ENCODE assay signal across 8 cellular contexts in the genomic region with DNA sequence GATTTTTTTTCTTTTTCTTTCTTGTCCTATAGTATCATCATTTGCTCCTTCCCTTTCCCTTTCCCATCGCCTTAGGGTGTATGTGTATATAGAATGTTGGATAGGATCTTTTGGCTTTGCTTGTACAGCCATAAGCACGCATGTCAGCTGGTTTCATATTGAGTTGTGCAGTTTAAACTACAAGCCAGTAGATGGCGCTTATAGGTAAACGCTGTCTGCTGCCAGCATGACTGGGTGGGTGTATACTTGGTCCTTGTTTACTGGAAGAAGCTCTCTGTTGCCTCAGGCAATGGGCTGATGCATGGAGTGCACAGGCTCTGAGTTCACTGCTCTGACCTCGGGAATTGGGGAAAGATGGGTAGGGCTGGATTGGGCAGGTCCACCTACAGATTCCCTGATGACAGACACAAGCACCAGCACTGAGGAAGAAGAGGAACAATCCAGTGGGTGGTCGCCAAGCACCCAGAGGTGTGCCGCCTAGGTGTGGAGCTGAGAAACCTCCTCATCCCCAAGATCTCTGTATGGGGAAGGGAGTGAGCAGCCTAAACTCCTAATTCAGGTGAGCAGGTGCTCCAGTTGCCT.
A peak's percentile ranks its signal among the peaks of the same experiment; 100 is the strongest.
DNase-seq lines count a peak whose midpoint lies in the region; ATAC-seq and TF ChIP-seq lines count a peak whose summit lies in the region.

No MANE protein-coding gene starts in this region.

- intact Hi-C loops in activated CD4-positive, alpha-beta T cell treated with anti-CD3 and anti-CD28 coated beads for 36 hours (cut with DNase I, micrococcal nuclease): no loop called here
- intact Hi-C loops in lower lobe of right lung (cut with DNase I): no loop called here

- H2AFZ ChIP-seq in Loucy (ENCODE audit: low read length): peak overlapping the region; percentile 43; the same call in 1 of the 2 replicates

- no peaks in the 10 kb centered on the region for H3K4me1 Mint-ChIP-seq in activated CD4-positive, alpha-beta T cell treated with anti-CD3 and anti-CD28 coated beads for 36 hours

- H3K79me2 ChIP-seq in Loucy (ENCODE audit: insufficient read depth, low read length): no peaks in the 10 kb centered on the region

- H3K4me3 ChIP-seq in Loucy (ENCODE audit: low read length, poor library complexity, severe bottlenecking) (no peak overlapping the region), WERI-Rb-1 (ENCODE audit: low read depth, low read length) (no peak overlapping the region), lower lobe of right lung (no peak overlapping the region)

- POLR2A ChIA-PET in activated CD4-positive, alpha-beta T cell treated with anti-CD3 and anti-CD28 coated beads for 36 hours (lab: Charles Lee): no interaction called here
- POLR2A ChIA-PET in HEK293T (lab: Yijun Ruan, JAX): no interaction called here

- TF ChIP-seq CTCF in Loucy (conservative IDR thresholded peaks at IDR 0.05; ENCODE audit: low read length) (peak; percentile 79), WERI-Rb-1 (IDR thresholded peaks at IDR 0.05; ENCODE audit: low read depth, low read length) (peak; percentile 82), lower lobe of right lung (IDR thresholded peaks at IDR 0.05) (peak; percentile 39)

- no peak overlapping the region for H3K4me3 Mint-ChIP-seq in activated CD4-positive, alpha-beta T cell treated with anti-CD3 and anti-CD28 coated beads for 36 hours

- H3K27ac Mint-ChIP-seq in activated CD4-positive, alpha-beta T cell treated with anti-CD3 and anti-CD28 coated beads for 36 hours: no peak overlapping the region

- peak; percentile 12 for DNase-seq in activated CD4-positive, alpha-beta T cell treated with anti-CD3 and anti-CD28 coated beads for 36 hours
- DNase-seq in activated CD4-positive, alpha-beta T cell treated with anti-CD3 and anti-CD28 coated beads, Interleukin-2, amount 50 U/mL, for 1 hour: no peak
- DNase-seq in HEK293T (ENCODE audit: extremely low spot score) (peak; percentile 23), WERI-Rb-1 (peak; percentile 29), lower lobe of right lung (no peak), activated gamma-delta T cell (lab: John Stamatoyannopoulos, UW) (no peak)

- H3K9me3 Mint-ChIP-seq in activated CD4-positive, alpha-beta T cell treated with anti-CD3 and anti-CD28 coated beads for 36 hours (ENCODE audit: low read depth): peaks cover 2% of the 10 kb centered on the region

- H3K36me3 ChIP-seq in Loucy (ENCODE audit: insufficient read depth, low read length) (no peaks in the 10 kb centered on the region), WERI-Rb-1 (no peaks in the 10 kb centered on the region), lower lobe of right lung (no peaks in the 10 kb centered on the region)

- no peaks in the 10 kb centered on the region for H3K27me3 ChIP-seq in Loucy (ENCODE audit: insufficient read depth, low read length, poor library complexity, severe bottlenecking)
- no peaks in the 10 kb centered on the region for H3K27me3 ChIP-seq in WERI-Rb-1 (ENCODE audit: insufficient read depth, low read depth, severe bottlenecking)
- no peaks in the 10 kb centered on the region for H3K27me3 ChIP-seq in lower lobe of right lung (ENCODE audit: low read depth)

- H3K27ac ChIP-seq in WERI-Rb-1 (no peak overlapping the region), lower lobe of right lung (no peak overlapping the region)

- H3K4me1 ChIP-seq in Loucy (ENCODE audit: insufficient read depth, low read length, poor library complexity, severe bottlenecking): no peaks in the 10 kb centered on the region
- no peaks in the 10 kb centered on the region for H3K4me1 ChIP-seq in lower lobe of right lung

- H3K9me3 ChIP-seq in Loucy (ENCODE audit: insufficient read depth, low read depth, low read length) (no peaks in the 10 kb centered on the region), WERI-Rb-1 (ENCODE audit: severe bottlenecking) (no peaks in the 10 kb centered on the region), lower lobe of right lung (no peaks in the 10 kb centered on the region)

- no peaks in the 10 kb centered on the region for H3K9me2 ChIP-seq in Loucy (replicated peaks; ENCODE audit: low read depth, low read length)

- H3K36me3 Mint-ChIP-seq in activated CD4-positive, alpha-beta T cell treated with anti-CD3 and anti-CD28 coated beads for 36 hours (ENCODE audit: low read depth): no peaks in the 10 kb centered on the region

- no peak overlapping the region for H3K4me2 ChIP-seq in Loucy (ENCODE audit: low read depth, low read length, poor library complexity, severe bottlenecking)

- H4K20me1 ChIP-seq in Loucy (ENCODE audit: insufficient read depth, low read length, poor library complexity, severe bottlenecking): no peaks in the 10 kb centered on the region

- no peaks in the 10 kb centered on the region for H3K27me3 Mint-ChIP-seq in activated CD4-positive, alpha-beta T cell treated with anti-CD3 and anti-CD28 coated beads for 36 hours

- no peak overlapping the region for H3K9ac ChIP-seq in Loucy (ENCODE audit: low read depth, low read length, poor library complexity, severe bottlenecking)

- no peaks in the 10 kb centered on the region for H3F3A ChIP-seq in Loucy (ENCODE audit: low read depth)

- CTCF ChIA-PET in activated CD4-positive, alpha-beta T cell treated with anti-CD3 and anti-CD28 coated beads for 36 hours (lab: Charles Lee): no interaction called here
- CTCF ChIA-PET in HEK293T (lab: Yijun Ruan, JAX): no interaction called here

- no peak for ATAC-seq in activated CD4-positive, alpha-beta T cell treated with anti-CD3 and anti-CD28 coated beads for 36 hours
- ATAC-seq in lower lobe of right lung: peak; percentile 63 to 72
- no peak for ATAC-seq in activated CD4-positive, CD25-positive, alpha-beta regulatory T cell treated with anti-CD3 and anti-CD28 coated beads, Interleukin-2, amount 50 U/mL, for 24 hours

TF ChIP-seq in HEK293T, 16 proteins besides CTCF, POLR2A, EP300 and RAD21:
- TF ChIP-seq TARDBP (IDR thresholded peaks at IDR 0.05) (no peak), L3MBTL2 (conservative IDR thresholded peaks at IDR 0.05) (no peak), ZNF384 (IDR thresholded peaks at IDR 0.05) (no peak), FOXM1 (IDR thresholded peaks at IDR 0.05; ENCODE audit: borderline replicate concordance) (no peak), ELF4 (IDR thresholded peaks at IDR 0.05) (no peak), SP1 (IDR thresholded peaks at IDR 0.05) (no peak), LEF1 (IDR thresholded peaks at IDR 0.05; ENCODE audit: borderline replicate concordance) (no peak), CTBP1 (IDR thresholded peaks at IDR 0.05; ENCODE audit: borderline replicate concordance) (no peak), BHLHE40 (IDR thresholded peaks at IDR 0.05; ENCODE audit: borderline replicate concordance) (no peak), FOXA1 (IDR thresholded peaks at IDR 0.05) (no peak), NFRKB (IDR thresholded peaks at IDR 0.05) (no peak), ARNT (IDR thresholded peaks at IDR 0.05) (no peak), SUZ12 (IDR thresholded peaks at IDR 0.05) (no peak), FOXK2 (IDR thresholded peaks at IDR 0.05) (no peak), HDGF (IDR thresholded peaks at IDR 0.05; ENCODE audit: borderline replicate concordance) (no peak)
- TF ChIP-seq, protein P1, sequence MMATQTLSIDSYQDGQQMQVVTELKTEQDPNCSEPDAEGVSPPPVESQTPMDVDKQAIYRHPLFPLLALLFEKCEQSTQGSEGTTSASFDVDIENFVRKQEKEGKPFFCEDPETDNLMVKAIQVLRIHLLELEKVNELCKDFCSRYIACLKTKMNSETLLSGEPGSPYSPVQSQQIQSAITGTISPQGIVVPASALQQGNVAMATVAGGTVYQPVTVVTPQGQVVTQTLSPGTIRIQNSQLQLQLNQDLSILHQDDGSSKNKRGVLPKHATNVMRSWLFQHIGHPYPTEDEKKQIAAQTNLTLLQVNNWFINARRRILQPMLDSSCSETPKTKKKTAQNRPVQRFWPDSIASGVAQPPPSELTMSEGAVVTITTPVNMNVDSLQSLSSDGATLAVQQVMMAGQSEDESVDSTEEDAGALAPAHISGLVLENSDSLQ (IDR thresholded peaks at IDR 0.05): no peak

Comparison
In these comparisons a context has a peak if more than half of its experiments do, and no peak if none do; other contexts are left out.
1. DNase-seq: peak in activated CD4-positive, alpha-beta T cell treated with anti-CD3 and anti-CD28 coated beads for 36 hours (single experiment), HEK293T (single experiment) and WERI-Rb-1 (single experiment); none in activated CD4-positive, alpha-beta T cell treated with anti-CD3 and anti-CD28 coated beads, Interleukin-2, amount 50 U/mL, for 1 hour (single experiment), lower lobe of right lung (single experiment) and activated gamma-delta T cell (single experiment).
2. ATAC-seq: peak in lower lobe of right lung (2 of 2); none in activated CD4-positive, alpha-beta T cell treated with anti-CD3 and anti-CD28 coated beads for 36 hours (single experiment) and activated CD4-positive, CD25-positive, alpha-beta regulatory T cell treated with anti-CD3 and anti-CD28 coated beads, Interleukin-2, amount 50 U/mL, for 24 hours (0 of 2).
3. Peak in every context shown above with its lines, with median percentiles within 50 percentile points of each other: CTCF ChIP-seq.